ENCODE assay signal across 1 cellular context in the genomic region with DNA sequence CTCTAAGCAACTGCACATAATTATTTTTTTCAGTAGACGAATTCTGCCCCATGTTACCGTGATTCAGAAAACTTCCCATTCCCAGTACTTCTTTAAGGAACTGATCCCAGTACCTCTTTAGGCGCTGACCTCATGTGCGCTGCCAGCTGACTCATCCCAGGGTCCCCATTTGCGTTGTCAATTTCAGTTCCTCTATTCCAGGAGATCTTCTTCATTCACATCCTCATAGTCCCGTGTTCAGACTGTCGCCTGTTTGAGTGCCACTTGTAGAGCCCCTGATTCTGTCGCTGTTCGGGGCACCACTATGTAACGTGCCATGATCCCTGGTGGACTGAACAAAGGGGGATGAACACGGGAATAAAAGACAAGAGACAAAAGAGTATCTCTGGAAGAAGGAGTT.
TF ChIP-seq lines count a peak whose summit lies in the region.

No MANE protein-coding gene starts in this region.

TF ChIP-seq in K562, 482 proteins besides CTCF, POLR2A, EP300 and RAD21:
- TF ChIP-seq SMAD4 (CRISPR knock-in tag; conservative IDR thresholded peaks at IDR 0.05) (no peak), THRA (IDR thresholded peaks at IDR 0.05) (no peak), ZBTB49 (CRISPR knock-in tag; IDR thresholded peaks at IDR 0.05; ENCODE audit: borderline replicate concordance) (no peak), SPI1 (IDR thresholded peaks at IDR 0.05; ENCODE audit: borderline replicate concordance, low read depth, low read length) (0 out of 2 replicates have a peak, but pooled peaks have one; percentile 9)
